ENCODE assay signal across 8 cellular contexts in the genomic region with DNA sequence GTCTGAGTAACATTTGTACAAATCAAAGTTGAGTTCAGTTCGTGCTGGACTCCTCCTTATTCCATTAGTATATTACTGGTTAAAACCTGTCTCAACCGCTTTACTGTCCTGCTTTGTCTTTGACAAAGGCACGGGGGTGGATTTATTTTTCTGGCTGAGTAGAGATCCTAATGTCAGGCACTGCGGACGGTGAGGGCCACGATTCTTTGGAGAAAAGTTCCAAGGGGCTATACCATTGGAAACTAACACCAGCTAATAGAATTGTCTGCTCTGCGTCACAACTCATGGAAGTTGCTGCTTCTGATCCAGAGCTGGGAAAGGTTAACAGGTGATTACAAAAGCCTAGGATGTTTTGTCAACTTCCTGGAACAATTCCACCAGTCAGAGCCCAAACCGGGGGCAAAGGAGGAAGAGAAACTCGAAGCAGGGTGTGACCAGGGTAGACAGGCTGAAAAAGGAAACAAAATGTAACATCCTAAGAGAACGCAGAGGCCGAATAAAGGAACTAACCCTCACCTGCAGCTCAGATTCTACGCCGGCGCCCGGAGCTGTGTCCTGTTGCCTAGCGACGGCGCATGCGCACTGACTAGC. TPM values are rescaled to one million over a fixed set of nuclear protein-coding genes. Genes with fewer than 3 reads are reported as not detected.
DNase-seq lines count a peak whose midpoint lies in the region; ATAC-seq and TF ChIP-seq lines count a peak whose summit lies in the region.

No MANE protein-coding gene starts in this region.

- no peaks in the 10 kb centered on the region for H3K79me2 ChIP-seq in trophoblast cell (ENCODE audit: control insufficient read depth, insufficient read depth, low read length, poor library complexity)

- no peak overlapping the region for H2BK120ac ChIP-seq in trophoblast cell (ENCODE audit: insufficient read depth, low read length, poor library complexity)

- H3K36me3 ChIP-seq in HEK293 (ENCODE audit: control insufficient read depth in 2 of 2, insufficient read depth in 1 of 2, low read length in 2 of 2) (no peaks in the 10 kb centered on the region), esophagus squamous epithelium (no peaks in the 10 kb centered on the region), trophoblast cell (ENCODE audit: control insufficient read depth in 1 of 2, insufficient read depth in 2 of 2, low read length in 2 of 2) (no peaks in the 10 kb centered on the region)

- H3K4me2 ChIP-seq in trophoblast cell (ENCODE audit: low read length) = peak overlapping the region; percentile 62

- H3K27me3 ChIP-seq in esophagus squamous epithelium (no peaks in the 10 kb centered on the region), trophoblast cell (ENCODE audit: insufficient read depth, low read length) (no peaks in the 10 kb centered on the region)

- H3K9ac ChIP-seq in trophoblast cell (ENCODE audit: low read length) = no peak overlapping the region

- H3K18ac ChIP-seq in trophoblast cell (ENCODE audit: low read length) = no peak overlapping the region

- WGBS in esophagus squamous epithelium, 2 donors = 7 to 9% methylated on average over 10 to 19 of the region's 19 CpGs
- no CpG with 5 or more reads among the region's 19 CpGs for WGBS in trophoblast cell (ENCODE audit: extremely low coverage, insufficient coverage, insufficient read length)

- peak; percentile 87 for ATAC-seq in GM18505 (IDR thresholded peaks at IDR 0.05; ENCODE audit: unreplicated experiment)

- H3K27ac ChIP-seq in HEK293 (ENCODE audit: extremely low read depth, low read depth, low read length) = no peak overlapping the region; the same call in 1 of the 2 replicates
- H3K27ac ChIP-seq in esophagus squamous epithelium = peak overlapping the region; percentile 17 to 79 (median 68)
- no peak overlapping the region for H3K27ac ChIP-seq in trophoblast cell (ENCODE audit: low read depth, low read length)

- CTCF ChIA-PET in HEK293 (lab: Yijun Ruan, JAX) = interaction anchor here (0.7 to 1.8 kb wide), 13 partner anchors 9 to 152 kb away, joined by 3 to 26 read pairs (median 4); no protein-coding TSS in a partner anchor

- peak overlapping the region; percentile 51 for H3K4me3 ChIP-seq in HEK293 (ENCODE audit: low read depth, low read length)
- H3K4me3 ChIP-seq in esophagus squamous epithelium = peak overlapping the region; percentile 41 to 77 (median 60)
- H3K4me3 ChIP-seq in trophoblast cell (ENCODE audit: low read depth, low read length) = no peak overlapping the region

- no peak overlapping the region for H3K23ac ChIP-seq in trophoblast cell (ENCODE audit: low read length)

- intact Hi-C loops in esophagus squamous epithelium (cut with DNase I) = no loop called here

- H3K14ac ChIP-seq in trophoblast cell (ENCODE audit: low read length) = no peak overlapping the region

- DNase-seq in SIG-M5 treated with dmso at 0.1 percent for 504 hours (lab: John Stamatoyannopoulos, UW; ENCODE audit: unreplicated experiment) (peak; percentile 92), esophagus squamous epithelium (lab: John Stamatoyannopoulos, UW) (no peak), trophoblast cell (no peak), C1 segment of cervical spinal cord (lab: John Stamatoyannopoulos, UW) (no peak), SHP77 (lab: John Stamatoyannopoulos, UW) (no peak)
- no peak for DNase-seq in activated CD4-positive, CD25-positive, alpha-beta regulatory T cell treated with anti-CD3 and anti-CD28 coated beads, Interleukin-2, amount 50 U/mL, for 72 hours

- TF ChIP-seq POLR2A in GM18505 (IDR thresholded peaks at IDR 0.05; ENCODE audit: borderline replicate concordance, extremely low read depth, insufficient read depth, insufficient read length) = no peak
- TF ChIP-seq POLR2A in esophagus squamous epithelium (IDR thresholded peaks at IDR 0.05) = no peak

- H2BK5ac ChIP-seq in trophoblast cell (ENCODE audit: low read depth, low read length, poor library complexity) = no peak overlapping the region

- no peaks in the 10 kb centered on the region for H3K79me1 ChIP-seq in trophoblast cell (ENCODE audit: low read length)

- peak overlapping the region; percentile 84 for H4K8ac ChIP-seq in trophoblast cell (ENCODE audit: low read depth, low read length)

- no peak overlapping the region for H4K91ac ChIP-seq in trophoblast cell (ENCODE audit: low read depth, low read length)

- no peak overlapping the region for H2BK12ac ChIP-seq in trophoblast cell (ENCODE audit: low read length)

- H4K12ac ChIP-seq in trophoblast cell (ENCODE audit: low read depth, low read length) = no peak overlapping the region

- TF ChIP-seq CTCF in HEK293 (tag by site-specific recombination; IDR thresholded peaks at IDR 0.05) (no peak), esophagus squamous epithelium (IDR thresholded peaks at IDR 0.05) (no peak)

- POLR2A ChIA-PET in HEK293 (lab: Yijun Ruan, JAX) = interaction anchor here (0.9 to 1.6 kb wide), 5 partner anchors 14 to 529 kb away, joined by 3 to 11 read pairs (median 3); partner anchors contain the start of genes AP1G1, CHST4, DHX38 and TXNL4B

- H3K4me1 ChIP-seq in HEK293 (ENCODE audit: control insufficient read depth, insufficient read depth, low read length) (0 out of 2 replicates have a peak, but pooled peaks cover 4% of the 10 kb centered on the region), esophagus squamous epithelium (peaks cover 0 to 21% (median 3%) of the 10 kb centered on the region in 3 donors), trophoblast cell (ENCODE audit: control insufficient read depth in 1 of 2, insufficient read depth in 2 of 2, low read length in 2 of 2) (peaks cover 0 to 6% of the 10 kb centered on the region in 2 experiments)

- H3K9me3 ChIP-seq in HEK293 (ENCODE audit: control insufficient read depth, insufficient read depth, low read depth, low read length) (no peaks in the 10 kb centered on the region), esophagus squamous epithelium (peaks cover 0 to 12% (median 0%) of the 10 kb centered on the region in 3 donors), trophoblast cell (ENCODE audit: insufficient read depth, low read depth, low read length) (no peaks in the 10 kb centered on the region)

- H2AK5ac ChIP-seq in trophoblast cell (ENCODE audit: low read length) = no peak overlapping the region

- H3K4ac ChIP-seq in trophoblast cell (ENCODE audit: low read depth, low read length) = no peak overlapping the region

- peak overlapping the region; percentile 53 for H2AFZ ChIP-seq in trophoblast cell (ENCODE audit: insufficient read depth, low read length, poor library complexity)

TF ChIP-seq in HEK293, 187 proteins besides CTCF, POLR2A, EP300 and RAD21:
- TF ChIP-seq, protein P1, sequence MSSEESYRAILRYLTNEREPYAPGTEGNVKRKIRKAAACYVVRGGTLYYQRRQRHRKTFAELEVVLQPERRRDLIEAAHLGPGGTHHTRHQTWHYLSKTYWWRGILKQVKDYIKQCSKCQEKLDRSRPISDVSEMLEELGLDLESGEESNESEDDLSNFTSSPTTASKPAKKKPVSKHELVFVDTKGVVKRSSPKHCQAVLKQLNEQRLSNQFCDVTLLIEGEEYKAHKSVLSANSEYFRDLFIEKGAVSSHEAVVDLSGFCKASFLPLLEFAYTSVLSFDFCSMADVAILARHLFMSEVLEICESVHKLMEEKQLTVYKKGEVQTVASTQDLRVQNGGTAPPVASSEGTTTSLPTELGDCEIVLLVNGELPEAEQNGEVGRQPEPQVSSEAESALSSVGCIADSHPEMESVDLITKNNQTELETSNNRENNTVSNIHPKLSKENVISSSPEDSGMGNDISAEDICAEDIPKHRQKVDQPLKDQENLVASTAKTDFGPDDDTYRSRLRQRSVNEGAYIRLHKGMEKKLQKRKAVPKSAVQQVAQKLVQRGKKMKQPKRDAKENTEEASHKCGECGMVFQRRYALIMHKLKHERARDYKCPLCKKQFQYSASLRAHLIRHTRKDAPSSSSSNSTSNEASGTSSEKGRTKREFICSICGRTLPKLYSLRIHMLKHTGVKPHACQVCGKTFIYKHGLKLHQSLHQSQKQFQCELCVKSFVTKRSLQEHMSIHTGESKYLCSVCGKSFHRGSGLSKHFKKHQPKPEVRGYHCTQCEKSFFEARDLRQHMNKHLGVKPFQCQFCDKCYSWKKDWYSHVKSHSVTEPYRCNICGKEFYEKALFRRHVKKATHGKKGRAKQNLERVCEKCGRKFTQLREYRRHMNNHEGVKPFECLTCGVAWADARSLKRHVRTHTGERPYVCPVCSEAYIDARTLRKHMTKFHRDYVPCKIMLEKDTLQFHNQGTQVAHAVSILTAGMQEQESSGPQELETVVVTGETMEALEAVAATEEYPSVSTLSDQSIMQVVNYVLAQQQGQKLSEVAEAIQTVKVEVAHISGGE (tag by site-specific recombination; conservative IDR thresholded peaks at IDR 0.05; ENCODE audit: low read depth) = peak; percentile 67
- TF ChIP-seq SCRT2 (tag by site-specific recombination; IDR thresholded peaks at IDR 0.05) (peak; percentile 98), SCRT1 (tag by site-specific recombination; IDR thresholded peaks at IDR 0.05; ENCODE audit: borderline replicate concordance) (peak; percentile 66; the same call in 1 of the 2 replicates), EGR2 (tag by site-specific recombination; IDR thresholded peaks at IDR 0.05; ENCODE audit: low read depth) (no peak), ZNF639 (tag by site-specific recombination; IDR thresholded peaks at IDR 0.05) (no peak)
- TF ChIP-seq, protein P2, sequence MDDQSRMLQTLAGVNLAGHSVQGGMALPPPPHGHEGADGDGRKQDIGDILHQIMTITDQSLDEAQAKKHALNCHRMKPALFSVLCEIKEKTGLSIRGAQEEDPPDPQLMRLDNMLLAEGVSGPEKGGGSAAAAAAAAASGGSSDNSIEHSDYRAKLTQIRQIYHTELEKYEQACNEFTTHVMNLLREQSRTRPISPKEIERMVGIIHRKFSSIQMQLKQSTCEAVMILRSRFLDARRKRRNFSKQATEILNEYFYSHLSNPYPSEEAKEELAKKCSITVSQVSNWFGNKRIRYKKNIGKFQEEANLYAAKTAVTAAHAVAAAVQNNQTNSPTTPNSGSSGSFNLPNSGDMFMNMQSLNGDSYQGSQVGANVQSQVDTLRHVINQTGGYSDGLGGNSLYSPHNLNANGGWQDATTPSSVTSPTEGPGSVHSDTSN (CRISPR knock-in tag; IDR thresholded peaks at IDR 0.05) = no peak
TF ChIP-seq in HEK293: peak in this region for 3.

RNA-seq across cellular contexts. Expression of gene TAT, which starts 12.4 kb away (rescaled TPM):
- not detected for total RNA-seq in esophagus squamous epithelium
- 0.04 and 0.06 TPM in 2 replicates for polyA plus RNA-seq in trophoblast cell (2013)

RNA-seq across cellular contexts. Expression of gene CHST4, which starts 38.2 kb away (rescaled TPM):
- 1 to 10 TPM in 1 of 4 donors, not detected in 3; 2.6 TPM for total RNA-seq in esophagus squamous epithelium
- polyA plus RNA-seq in trophoblast cell (2013) = 0.12 TPM in 2 replicates

Comparison
In these comparisons a context has a peak if more than half of its experiments do, and no peak if none do; other contexts are left out.
1. H3K27ac ChIP-seq: peak in esophagus squamous epithelium (4 of 4); none in HEK293 (single experiment) and trophoblast cell (single experiment).